ENCODE assay signal across 8 cellular contexts in genomic region chr1:229558460-229559335, GRCh38. TPM values are rescaled to one million over a fixed set of nuclear protein-coding genes. Genes with fewer than 3 reads are reported as not detected.
DNase-seq lines count a peak whose midpoint lies in the region; ATAC-seq, FAIRE-seq and TF ChIP-seq lines count a peak whose summit lies in the region.

Gene ABCB10, minus strand, starts transcription at chr1:229558707. Its CDS starts 55 bp downstream, at chr1:229558652.

- H3K4me2 ChIP-seq in OCI-LY3 (ENCODE audit: low read length) (peak within 1 kb of the TSS; percentile 87), endothelial cell of umbilical vein (ENCODE audit: insufficient read depth, low read length) (peak within 1 kb of the TSS; percentile 97)

- no peaks in the 10 kb centered on the region for H3K9me1 ChIP-seq in endothelial cell of umbilical vein (replicated peaks; ENCODE audit: control insufficient read depth, extremely low read depth, insufficient read depth, low read length)

- dilution Hi-C loops in endothelial cell of umbilical vein (cut with MboI; ENCODE audit: extremely low pct_ligation_motif_present, low sequenced_read_pairs) = no loop called here

- H3K4me1 ChIP-seq in HUES64 (ENCODE audit: insufficient read depth, low read length) = peaks cover 17% of the 10 kb centered on the region
- peaks cover 29% of the 10 kb centered on the region for H3K4me1 ChIP-seq in OCI-LY3 (ENCODE audit: low read length)
- peaks cover 15% of the 10 kb centered on the region for H3K4me1 ChIP-seq in endothelial cell of umbilical vein (ENCODE audit: control insufficient read depth, extremely low read depth, insufficient read depth, low read length)

- peak; percentile 82 for ATAC-seq in GM21447 (IDR thresholded peaks at IDR 0.05; ENCODE audit: unreplicated experiment)

- H3K79me2 ChIP-seq in OCI-LY3 (ENCODE audit: low read length) (peaks cover 41% of the 10 kb centered on the region), endothelial cell of umbilical vein (ENCODE audit: control insufficient read depth, insufficient read depth, low read length) (peaks cover 35% of the 10 kb centered on the region)

- WGBS in HUES64 = under 1% methylated on average over 109 of the region's 109 CpGs

- H3K27ac ChIP-seq in HUES64 (ENCODE audit: low read depth, low read length) = peak within 1 kb of the TSS; percentile 51; the same call in 1 of the 2 replicates
- peak within 1 kb of the TSS; percentile 46 for H3K27ac ChIP-seq in OCI-LY3 (ENCODE audit: low read length)
- peak within 1 kb of the TSS; percentile 6 for H3K27ac ChIP-seq in endothelial cell of umbilical vein (ENCODE audit: insufficient read depth, low read depth, low read length)

- DNase-seq in DMS 273 treated with DMSO at 0.1 percent for 48 hours (lab: John Stamatoyannopoulos, UW) (peak; percentile 89), endothelial cell of umbilical vein (ENCODE audit: low read depth, low spot score) (peak; percentile 99), middle frontal gyrus (ENCODE audit: extremely low spot score, low spot score) (peak; percentile 95)
- DNase-seq in activated CD8-positive, alpha-beta memory T cell treated with anti-CD3 and anti-CD28 coated beads, Interleukin-2, amount 50 U/mL, for 48 hours = peak; percentile 94
- peak; percentile 86 for DNase-seq in stimulated activated CD8-positive, alpha-beta memory T cell treated with anti-CD3 and anti-CD28 coated beads, Interleukin-2, amount 100 ng/mL, for 48 hours (ENCODE audit: low read depth in 2 of 2)

- TF ChIP-seq CTCF in OCI-LY3 (IDR thresholded peaks at IDR 0.05; ENCODE audit: low read depth, low read length) = peak; percentile 82
- peak; percentile 86 to 97 for TF ChIP-seq CTCF in endothelial cell of umbilical vein (IDR thresholded peaks at IDR 0.05; ENCODE audit: extremely low read depth in 1 of 2, insufficient read depth in 1 of 2, low read depth in 1 of 2, low read length in 2 of 2)

- intact Hi-C loops in endothelial cell of umbilical vein (cut with micrococcal nuclease) = loop anchor here (1.0 to 5.0 kb wide), 8 partner anchors 18 to 752 kb away; partner anchors contain the start of genes CCSAP, GALNT2, TAF5L and URB2

- POLR2A ChIA-PET in endothelial cell of umbilical vein (lab: Charles Lee) = interaction anchor here (0.6 to 1.5 kb wide), 5 partner anchors 20 to 755 kb away, joined by 3 to 7 read pairs (median 4); partner anchors contain the start of gene NUP133

- H2AFZ ChIP-seq in OCI-LY3 (ENCODE audit: low read depth, low read length) (peak within 1 kb of the TSS; percentile 80), endothelial cell of umbilical vein (ENCODE audit: low read depth, low read length) (peak within 1 kb of the TSS; percentile 87)

- H3K36me3 ChIP-seq in HUES64 (ENCODE audit: insufficient read depth, low read length) (no peaks in the 10 kb centered on the region), OCI-LY3 (replicated peaks; ENCODE audit: low read depth, low read length) (no peaks in the 10 kb centered on the region), endothelial cell of umbilical vein (ENCODE audit: control insufficient read depth in 2 of 2, extremely low read depth in 1 of 2, insufficient read depth in 2 of 2, low read length in 2 of 2) (no peaks in the 10 kb centered on the region)

- peaks cover 24% of the 10 kb centered on the region for H4K20me1 ChIP-seq in OCI-LY3 (ENCODE audit: insufficient read depth, low read length)
- H4K20me1 ChIP-seq in endothelial cell of umbilical vein (replicated peaks; ENCODE audit: control insufficient read depth, extremely low read depth, insufficient read depth, low read length) = no peaks in the 10 kb centered on the region

- H3K9me3 ChIP-seq in HUES64 (ENCODE audit: insufficient read depth, low read depth, low read length) (no peaks in the 10 kb centered on the region), OCI-LY3 (ENCODE audit: insufficient read depth, low read length) (no peaks in the 10 kb centered on the region), endothelial cell of umbilical vein (replicated peaks; ENCODE audit: control insufficient read depth, insufficient read depth, low read length) (no peaks in the 10 kb centered on the region)

- peak; percentile 99 for FAIRE-seq in endothelial cell of umbilical vein (lab: Jason Lieb, UNC)

- BruUV-seq in endothelial cell of umbilical vein (replicated peaks; lab: Mats Ljungman, UMichigan) = no TSS peak

- CTCF ChIA-PET in endothelial cell of umbilical vein (lab: Charles Lee) = interaction anchor here (0.6 to 3.4 kb wide), 25 partner anchors 12 to 755 kb away, joined by 3 to 69 read pairs (median 4); partner anchors contain the start of genes NUP133, RAB4A, TAF5L and URB2

- no peak for TF ChIP-seq POLR2A in endothelial cell of umbilical vein (IDR thresholded peaks at IDR 0.05; ENCODE audit: low read depth, low read length)

- H3K27me3 ChIP-seq in HUES64 (ENCODE audit: insufficient read depth, low read length) (peaks cover 10% of the 10 kb centered on the region; the same call in 1 of the 2 replicates), OCI-LY3 (ENCODE audit: low read depth, low read length) (no peaks in the 10 kb centered on the region), endothelial cell of umbilical vein (ENCODE audit: control insufficient read depth in 2 of 2, insufficient read depth in 2 of 2, low read length in 2 of 2) (no peaks in the 10 kb centered on the region)

- H3K9ac ChIP-seq in HUES64 (ENCODE audit: low read depth, low read length) (peak within 1 kb of the TSS; percentile 77), OCI-LY3 (ENCODE audit: low read length) (peak within 1 kb of the TSS; percentile 77), endothelial cell of umbilical vein (replicated peaks; ENCODE audit: extremely low read depth, insufficient read depth, low read length) (peak within 1 kb of the TSS; percentile 65)

- H3K4me3 ChIP-seq in HUES64 (ENCODE audit: low read length) (peak within 1 kb of the TSS; percentile 87), OCI-LY3 (ENCODE audit: low read length) (peak within 1 kb of the TSS; percentile 82), endothelial cell of umbilical vein (replicated peaks in 1 of 3; ENCODE audit: insufficient read depth in 1 of 3, low read depth in 1 of 3, low read length in 3 of 3) (peak within 1 kb of the TSS; percentile 83 to 84 (median 84))

TF ChIP-seq in endothelial cell of umbilical vein, 7 proteins besides CTCF, POLR2A, EP300 and RAD21:
- TF ChIP-seq MAX (IDR thresholded peaks at IDR 0.05; ENCODE audit: insufficient read depth, insufficient read length) (peak; percentile 64), POLR2AphosphoS5 (IDR thresholded peaks at IDR 0.05; ENCODE audit: insufficient read depth, low read depth, low read length) (peak; percentile 30), GATA2 (IDR thresholded peaks at IDR 0.05; ENCODE audit: insufficient read depth, insufficient read length, low read depth, low read length) (no peak), FOS (IDR thresholded peaks at IDR 0.05; ENCODE audit: borderline replicate concordance, insufficient read depth, low read length) (no peak), EZH2 (IDR thresholded peaks at IDR 0.05; ENCODE audit: borderline replicate concordance, low read depth, low read length, severe bottlenecking) (no peak), MYC (IDR thresholded peaks at IDR 0.05; ENCODE audit: low read depth, low read length) (peak; percentile 63)
TF ChIP-seq in endothelial cell of umbilical vein: peak in this region for 3.

RNA-seq across cellular contexts. Expression of gene ABCB10, which starts in this region (rescaled TPM):
- polyA plus RNA-seq in HUES64 (2013, experiment 1 of 2) = 8.1 TPM
- 8.9 TPM for polyA plus RNA-seq in HUES64 (2013, experiment 2 of 2)
- total RNA-seq in endothelial cell of umbilical vein = 19.4 and 19.8 TPM in 2 replicates
- 5.2 and 6.0 TPM in 2 replicates for polyA plus RNA-seq in endothelial cell of umbilical vein
- 6.1 and 6.2 TPM in 2 replicates for polyA plus RNA-seq in endothelial cell of umbilical vein (2011; cell fraction: cytosol; rRNA removed)
- polyA plus RNA-seq in endothelial cell of umbilical vein (2011; cell fraction: nucleus; rRNA removed) = 9.6 and 14.7 TPM in 2 replicates
- polyA plus RNA-seq in endothelial cell of umbilical vein (2012) = 11.2 and 13.8 TPM in 2 replicates
- polyA minus RNA-seq in endothelial cell of umbilical vein = 11.0 and 18.7 TPM in 2 replicates
- 12.1 TPM for polyA minus RNA-seq in endothelial cell of umbilical vein (2011; cell fraction: cytosol; rRNA and poly(A)+ RNA removed)
- polyA minus RNA-seq in endothelial cell of umbilical vein (2011; cell fraction: nucleus; rRNA and poly(A)+ RNA removed) = 6.1 and 8.4 TPM in 2 replicates

Comparison
In these comparisons a context has a peak if more than half of its experiments do, and no peak if none do; other contexts are left out.
1. Peak in every context shown above with its lines: DNase-seq, ATAC-seq, H3K4me3 ChIP-seq and H3K27ac ChIP-seq.